12 cellular contexts compared by ENCODE assay signal in the genomic region with DNA sequence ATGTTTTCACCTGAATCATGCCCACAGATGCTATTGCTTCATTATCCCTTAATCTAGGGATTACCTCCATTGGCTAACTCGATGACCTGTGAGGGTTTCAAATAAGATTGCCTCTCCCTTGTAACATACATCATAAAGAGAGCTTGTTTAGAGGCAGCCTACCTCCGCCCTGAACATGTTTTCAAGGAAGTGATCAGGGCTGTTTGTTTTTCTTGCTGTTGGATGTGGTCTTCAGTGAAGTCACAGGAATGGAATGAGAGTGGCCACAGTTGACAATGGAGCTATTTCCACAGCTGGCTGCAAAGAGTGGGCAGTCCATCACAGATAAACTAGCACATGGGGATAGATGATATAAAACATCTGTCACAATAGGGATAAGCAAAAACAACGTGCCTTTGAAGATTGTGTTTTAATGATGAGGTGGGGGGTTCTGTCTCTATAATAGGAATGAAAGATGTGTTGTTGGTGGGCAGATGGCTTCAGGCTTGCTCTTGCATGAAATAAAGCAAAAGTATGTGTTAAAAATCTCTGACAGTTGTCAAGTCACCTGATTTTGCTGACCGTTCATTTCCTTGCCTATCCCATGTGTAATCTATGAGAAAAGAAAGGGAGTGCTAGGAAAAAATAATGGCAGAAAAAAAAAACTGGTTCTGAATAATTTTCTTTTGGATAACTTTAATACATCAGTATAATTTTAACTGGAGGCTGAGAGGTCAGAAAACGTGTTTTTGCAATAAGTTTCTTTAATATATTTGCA.
DNase-seq lines count a peak whose midpoint lies in the region; ATAC-seq and TF ChIP-seq lines count a peak whose summit lies in the region.
"Had no signal": no experiment of that assay in that cellular context is flagged by ENCODE, and none has a peak within 500 bp of the region (broad histone marks: within the 10 kb centered on the region; RNA-seq: fewer than 3 reads in every experiment).

No MANE protein-coding gene starts in this region.

- H3K4me3 ChIP-seq in ACC112 (ENCODE audit: low read depth, low read length) (no peak overlapping the region), IMR-90 (ENCODE audit: insufficient read depth, low read depth, low read length) (no peak overlapping the region), left lung (no peak overlapping the region)
- H3K4me3 ChIP-seq: uterus had no signal

- in situ Hi-C loops in IMR-90 (cut with MboI; ENCODE audit: low sequenced_read_pairs), result no loop called here

- dilution Hi-C loops in IMR-90 (cut with HindIII; ENCODE audit: low sequenced_read_pairs, unreplicated experiment), result no loop called here

- H3K9ac ChIP-seq in IMR-90 (ENCODE audit: low read depth, low read length), result no peak overlapping the region

- no peak overlapping the region; the same call in 2 of the 3 replicates for H2BK15ac ChIP-seq in IMR-90 (ENCODE audit: low read depth, low read length)

- intact Hi-C loops in IMR-90 (cut with micrococcal nuclease) (no loop called here), left lung (cut with DNase I) (no loop called here)

- TF ChIP-seq RAD21 in IMR-90 (IDR thresholded peaks at IDR 0.05; ENCODE audit: low read length), result no peak

- no peak for TF ChIP-seq POLR2A in IMR-90 (IDR thresholded peaks at IDR 0.05; ENCODE audit: low read depth, low read length)

- peak; percentile 95 for DNase-seq in IMR-90
- peak; percentile 42 to 90 for DNase-seq in dermis microvascular lymphatic vessel endothelial cell (ENCODE audit: low read depth in 2 of 2)
- no peak for DNase-seq in left lung
- no peak for DNase-seq in NCI-H1092 (lab: John Stamatoyannopoulos, UW)
- DNase-seq in immature natural killer cell, result no peak
- no peak for DNase-seq in NCI-H446 treated with DMSO at 0.1 percent for 48 hours (lab: John Stamatoyannopoulos, UW)
- DNase-seq: activated gamma-delta T cell treated with Interleukin-2 at 50 U/mL for 16 hours, BE2C, NCI-H146, uterus had no signal

- H2AFZ ChIP-seq in ACC112 (ENCODE audit: low read length, unreplicated experiment), result no peak overlapping the region
- no peak overlapping the region for H2AFZ ChIP-seq in IMR-90 (replicated peaks; ENCODE audit: low read length, poor library complexity)

- peaks cover 0 to 2% (median 0%) of the 10 kb centered on the region in 3 donors for H3K27me3 Mint-ChIP-seq in immature natural killer cell (ENCODE audit: low read depth in 3 of 3)

- no peaks in the 10 kb centered on the region for H4K20me1 ChIP-seq in IMR-90 (ENCODE audit: insufficient read depth, low read length)

- no peaks in the 10 kb centered on the region; a peak in 1 of 4 replicates for H3K79me1 ChIP-seq in IMR-90 (ENCODE audit: low read depth in 1 of 2, low read length in 2 of 2)

- H3K79me2 ChIP-seq in ACC112 (ENCODE audit: control insufficient read depth, insufficient read depth, low read length, unreplicated experiment), result no peaks in the 10 kb centered on the region

- peak overlapping the region; percentile 1; the same call in 1 of the 2 replicates for H3K27ac ChIP-seq in ACC112 (ENCODE audit: low read depth, low read length)
- no peak overlapping the region for H3K27ac ChIP-seq in IMR-90 (ENCODE audit: insufficient read depth, low read length)
- no peak overlapping the region for H3K27ac ChIP-seq in left lung
- H3K27ac ChIP-seq: uterus had no signal

- CTCF ChIA-PET in IMR-90 (lab: Yijun Ruan, JAX), result no interaction called here

- H3K4me2 ChIP-seq in IMR-90 (ENCODE audit: low read depth, low read length), result peak overlapping the region; percentile 38; the same call in 1 of the 2 replicates

- no peaks in the 10 kb centered on the region for H3K4me1 Mint-ChIP-seq in immature natural killer cell

- H3K4me3 Mint-ChIP-seq in immature natural killer cell, result no peak overlapping the region

- no peak overlapping the region for H4K91ac ChIP-seq in IMR-90 (ENCODE audit: insufficient read depth, low read depth, low read length)

- peak overlapping the region; percentile 57 for H2BK120ac ChIP-seq in IMR-90 (ENCODE audit: low read depth, low read length)

- no peak overlapping the region for H3K56ac ChIP-seq in IMR-90 (ENCODE audit: extremely low read depth, insufficient read depth, low read length)

- ATAC-seq in IMR-90 (ENCODE audit: low read depth) (peak; percentile 88), left lung (peak; percentile 60), HG03280 (IDR thresholded peaks at IDR 0.05; ENCODE audit: unreplicated experiment) (no peak)

- peaks cover 12% of the 10 kb centered on the region for H3K4me1 ChIP-seq in ACC112 (ENCODE audit: control insufficient read depth, insufficient read depth, low read length, unreplicated experiment)
- peaks cover 7% of the 10 kb centered on the region for H3K4me1 ChIP-seq in IMR-90 (ENCODE audit: control insufficient read depth, insufficient read depth, low read length)
- no peaks in the 10 kb centered on the region for H3K4me1 ChIP-seq in left lung
- H3K4me1 ChIP-seq: BE2C, uterus had no signal

- no peak overlapping the region for H3K4ac ChIP-seq in IMR-90 (ENCODE audit: low read depth, low read length)

- no peak overlapping the region for H4K5ac ChIP-seq in IMR-90 (ENCODE audit: low read depth, low read length)

- 0 out of 2 replicates have a peak, but pooled peaks cover 3% of the 10 kb centered on the region for H3K9me1 ChIP-seq in IMR-90 (ENCODE audit: insufficient read depth, low read length)

- peak overlapping the region in 1 of 2 experiments; percentile 25; a peak in 1 of 4 replicates for H4K8ac ChIP-seq in IMR-90 (ENCODE audit: low read depth in 2 of 2, low read length in 2 of 2)

- H3K23ac ChIP-seq in IMR-90 (ENCODE audit: low read depth, low read length), result no peak overlapping the region

- 0% methylated on average over 1 of the region's 5 CpGs; no CpG with 5 or more reads in 1 of the 2 experiments for WGBS in IMR-90 (ENCODE audit: extremely low coverage in 2 of 2, insufficient read length in 1 of 2), 2 experiments

- TF ChIP-seq CTCF in IMR-90 (conservative IDR thresholded peaks at IDR 0.05; ENCODE audit: low read depth, low read length) (no peak), left lung (IDR thresholded peaks at IDR 0.05) (no peak)

- no peak overlapping the region for H3K27ac Mint-ChIP-seq in immature natural killer cell

- H3K27me3 ChIP-seq in ACC112 (ENCODE audit: insufficient read depth, low read length), result no peaks in the 10 kb centered on the region
- no peaks in the 10 kb centered on the region for H3K27me3 ChIP-seq in IMR-90 (ENCODE audit: control insufficient read depth, insufficient read depth, low read length)
- no peaks in the 10 kb centered on the region for H3K27me3 ChIP-seq in left lung
- H3K27me3 ChIP-seq: BE2C, uterus had no signal

- H2BK5ac ChIP-seq in IMR-90 (ENCODE audit: low read depth, low read length, poor library complexity, severe bottlenecking), result peak overlapping the region; percentile 38

- H2BK20ac ChIP-seq in IMR-90 (ENCODE audit: low read depth, low read length), result no peak overlapping the region

- H3K36me3 Mint-ChIP-seq in immature natural killer cell, result no peaks in the 10 kb centered on the region

- POLR2A ChIA-PET in IMR-90 (lab: Charles Lee; ENCODE audit: unreplicated experiment), result no interaction called here

- no peak overlapping the region for H2AK5ac ChIP-seq in IMR-90 (ENCODE audit: low read depth, low read length)

- H3K36me3 ChIP-seq in ACC112 (ENCODE audit: insufficient read depth, low read length) (no peaks in the 10 kb centered on the region), IMR-90 (ENCODE audit: control insufficient read depth, insufficient read depth, low read length) (no peaks in the 10 kb centered on the region), left lung (no peaks in the 10 kb centered on the region)
- H3K36me3 ChIP-seq: BE2C, uterus had no signal

- no peak overlapping the region for H2AK9ac ChIP-seq in IMR-90 (replicated peaks; ENCODE audit: low read depth, low read length, poor library complexity)

- H3K9me3 Mint-ChIP-seq in immature natural killer cell, result peaks cover 0 to 5% (median 1%) of the 10 kb centered on the region in 6 donors

- H3K18ac ChIP-seq in IMR-90 (ENCODE audit: low read depth, low read length), result no peak overlapping the region; the same call in 1 of the 2 replicates

- BruUV-seq in IMR-90 (replicated peaks; lab: Mats Ljungman, UMichigan), result no TSS peak

- H3K9me3 ChIP-seq in IMR-90 (ENCODE audit: control insufficient read depth, insufficient read depth, low read length), result no peaks in the 10 kb centered on the region
- no peaks in the 10 kb centered on the region for H3K9me3 ChIP-seq in left lung
- H3K9me3 ChIP-seq: BE2C, uterus had no signal

- no peak overlapping the region for H3K14ac ChIP-seq in IMR-90 (replicated peaks; ENCODE audit: low read depth, low read length)

TF ChIP-seq in IMR-90, 13 proteins besides CTCF, POLR2A, EP300 and RAD21 (continues in another document):
- peak; percentile 41; the same call in 1 of the 2 replicates for TF ChIP-seq MXI1 (IDR thresholded peaks at IDR 0.05; ENCODE audit: borderline replicate concordance, low read depth, low read length)
- no peak; the same call in 1 of the 2 replicates for TF ChIP-seq BHLHE40 (IDR thresholded peaks at IDR 0.05; ENCODE audit: low read depth, low read length)
- peak; percentile 91 for TF ChIP-seq RCOR1 (IDR thresholded peaks at IDR 0.05; ENCODE audit: insufficient replicate concordance, low read length)
- TF ChIP-seq CHD1 (IDR thresholded peaks at IDR 0.05; ENCODE audit: low read depth, low read length), result no peak
- TF ChIP-seq MAFK (IDR thresholded peaks at IDR 0.05; ENCODE audit: low read depth, low read length), result peak; percentile 70
- no peak for TF ChIP-seq RFX5 (IDR thresholded peaks at IDR 0.05; ENCODE audit: low read depth, low read length)
- TF ChIP-seq, protein P1, sequence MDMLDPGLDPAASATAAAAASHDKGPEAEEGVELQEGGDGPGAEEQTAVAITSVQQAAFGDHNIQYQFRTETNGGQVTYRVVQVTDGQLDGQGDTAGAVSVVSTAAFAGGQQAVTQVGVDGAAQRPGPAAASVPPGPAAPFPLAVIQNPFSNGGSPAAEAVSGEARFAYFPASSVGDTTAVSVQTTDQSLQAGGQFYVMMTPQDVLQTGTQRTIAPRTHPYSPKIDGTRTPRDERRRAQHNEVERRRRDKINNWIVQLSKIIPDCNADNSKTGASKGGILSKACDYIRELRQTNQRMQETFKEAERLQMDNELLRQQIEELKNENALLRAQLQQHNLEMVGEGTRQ (IDR thresholded peaks at IDR 0.05; ENCODE audit: low read depth, low read length), result no peak
- TF ChIP-seq FOS (IDR thresholded peaks at IDR 0.05; ENCODE audit: low read depth, low read length), result peak; percentile 15; the same call in 1 of the 2 replicates
- TF ChIP-seq NFE2L2 (IDR thresholded peaks at IDR 0.05; ENCODE audit: low read depth, low read length), result no peak
- no peak for TF ChIP-seq SMC3 (IDR thresholded peaks at IDR 0.05; ENCODE audit: low read depth, low read length)

Comparison
In these comparisons a context has a peak if more than half of its experiments do, and no peak if none do; other contexts are left out.
1. DNase-seq: peak in IMR-90 (single experiment) and dermis microvascular lymphatic vessel endothelial cell (2 of 2); none in left lung (0 of 2), NCI-H1092 (single experiment), immature natural killer cell (0 of 3) and NCI-H446 treated with DMSO at 0.1 percent for 48 hours (single experiment).